ENCODE assay signal across 8 cellular contexts in genomic region chr1:16367968-16368910, GRCh38. TPM values are rescaled to one million over a fixed set of nuclear protein-coding genes. Genes with fewer than 3 reads are reported as not detected.
DNase-seq lines count a peak whose midpoint lies in the region; ATAC-seq and TF ChIP-seq lines count a peak whose summit lies in the region.

No MANE protein-coding gene starts in this region.

- DNase-seq in CD4-positive, alpha-beta memory T cell: no peak
- DNase-seq in LNCaP clone FGC (ENCODE audit: low read depth) (no peak), caudate nucleus (lab: John Stamatoyannopoulos, UW) (peak in 1 of 61 donors; percentile 28), memory B cell (ENCODE audit: low spot score in 2 of 2) (no peak), GDM1 (lab: John Stamatoyannopoulos, UW) (no peak)
- DNase-seq in stimulated activated CD4-positive, alpha-beta T cell treated with anti-CD3 and anti-CD28 coated beads, Interleukin-4, amount 100 ng/mL, for 1 hour: no peak

- CTCF ChIA-PET in CD4-positive, alpha-beta memory T cell (lab: Charles Lee; ENCODE audit: partially characterized antibody): interaction anchor here (0.6 to 1.4 kb wide), 4 partner anchors 12 to 72 kb away, joined by 3 to 4 read pairs (median 4); partner anchors contain the start of gene NECAP2

- H3K9me3 Mint-ChIP-seq in CD4-positive, alpha-beta memory T cell: no peaks in the 10 kb centered on the region
- H3K9me3 Mint-ChIP-seq in memory B cell: no peaks in the 10 kb centered on the region

- no peaks in the 10 kb centered on the region for H3K9me3 ChIP-seq in CD4-positive, alpha-beta memory T cell (ENCODE audit: control insufficient read depth in 1 of 2, low read length in 2 of 2)

- peak overlapping the region; percentile 99 for H3K27ac ChIP-seq in CD4-positive, alpha-beta memory T cell (ENCODE audit: low read depth, low read length)
- peak overlapping the region; percentile 99 for H3K27ac ChIP-seq in caudate nucleus (ENCODE audit: low read depth, low read length)

- no peaks in the 10 kb centered on the region for H3K36me3 ChIP-seq in CD4-positive, alpha-beta memory T cell (ENCODE audit: insufficient read depth, low read length)

- H3K4me1 ChIP-seq in CD4-positive, alpha-beta memory T cell (ENCODE audit: insufficient read depth, low read length): peaks cover 53% of the 10 kb centered on the region

- H3K4me1 Mint-ChIP-seq in CD4-positive, alpha-beta memory T cell: peaks cover 32 to 63% (median 42%) of the 10 kb centered on the region in 4 donors
- peaks cover 22% of the 10 kb centered on the region for H3K4me1 Mint-ChIP-seq in memory B cell

- POLR2A ChIA-PET in CD4-positive, alpha-beta memory T cell (lab: Charles Lee; ENCODE audit: partially characterized antibody): interaction anchor here (0.6 to 4.9 kb wide), 13 partner anchors 10 to 537 kb away, joined by 3 to 33 read pairs (median 5); partner anchors contain the start of genes CPLANE2, FBXO42, NECAP2 and RNU1-1

- peak overlapping the region; percentile 95 to 99 (median 98) for H3K4me3 Mint-ChIP-seq in CD4-positive, alpha-beta memory T cell
- H3K4me3 Mint-ChIP-seq in memory B cell: peak overlapping the region; percentile 93

- H3K4me3 ChIP-seq in CD4-positive, alpha-beta memory T cell (ENCODE audit: low read length in 2 of 2): peak overlapping the region; percentile 85
- H3K4me3 ChIP-seq in LNCaP clone FGC (ENCODE audit: low read depth, low read length): peak overlapping the region; percentile 75

- no peaks in the 10 kb centered on the region for H3K27me3 Mint-ChIP-seq in CD4-positive, alpha-beta memory T cell
- no peaks in the 10 kb centered on the region for H3K27me3 Mint-ChIP-seq in memory B cell

- ATAC-seq in memory B cell (ENCODE audit: low read depth) (no peak), GM19023 (IDR thresholded peaks at IDR 0.05; ENCODE audit: unreplicated experiment) (no peak), HG03460 (IDR thresholded peaks at IDR 0.05; ENCODE audit: unreplicated experiment) (no peak)

- peak overlapping the region; percentile 99 to 100 (median 99) for H3K27ac Mint-ChIP-seq in CD4-positive, alpha-beta memory T cell
- H3K27ac Mint-ChIP-seq in memory B cell: peak overlapping the region; percentile 98

- no peaks in the 10 kb centered on the region for H3K27me3 ChIP-seq in CD4-positive, alpha-beta memory T cell (ENCODE audit: insufficient read depth, low read length)

- H3K36me3 Mint-ChIP-seq in CD4-positive, alpha-beta memory T cell: peaks cover 6 to 30% of the 10 kb centered on the region in 2 donors
- H3K36me3 Mint-ChIP-seq in memory B cell: peaks cover 4% of the 10 kb centered on the region

- intact Hi-C loops in CD4-positive, alpha-beta memory T cell (cut with micrococcal nuclease): loop anchor here (1.0 to 10.0 kb wide), 11 partner anchors 16 to 687 kb away; partner anchors contain the start of genes CPLANE2, FBXO42, NECAP2 and SDHB

- TF ChIP-seq CTCF in LNCaP clone FGC (IDR thresholded peaks at IDR 0.05; ENCODE audit: control insufficient read depth, extremely low read depth, insufficient read depth): no peak

RNA-seq across cellular contexts. Expression of gene SZRD1, which starts 1.2 kb away (rescaled TPM):
- 10 to 100 TPM; 79.1 to 81.0 TPM for total RNA-seq in CD4-positive, alpha-beta memory T cell
- polyA plus RNA-seq in CD4-positive, alpha-beta memory T cell: 10 to 100 TPM; 41.6 to 56.7 TPM

RNA-seq across cellular contexts. Expression of gene FBXO42, which starts 16.0 kb away (rescaled TPM):
- 10 to 100 TPM; 21.6 to 25.6 TPM for total RNA-seq in CD4-positive, alpha-beta memory T cell
- 10 to 100 TPM; 18.2 to 22.7 TPM for polyA plus RNA-seq in CD4-positive, alpha-beta memory T cell
